31 cellular contexts compared by ENCODE assay signal in the genomic region with DNA sequence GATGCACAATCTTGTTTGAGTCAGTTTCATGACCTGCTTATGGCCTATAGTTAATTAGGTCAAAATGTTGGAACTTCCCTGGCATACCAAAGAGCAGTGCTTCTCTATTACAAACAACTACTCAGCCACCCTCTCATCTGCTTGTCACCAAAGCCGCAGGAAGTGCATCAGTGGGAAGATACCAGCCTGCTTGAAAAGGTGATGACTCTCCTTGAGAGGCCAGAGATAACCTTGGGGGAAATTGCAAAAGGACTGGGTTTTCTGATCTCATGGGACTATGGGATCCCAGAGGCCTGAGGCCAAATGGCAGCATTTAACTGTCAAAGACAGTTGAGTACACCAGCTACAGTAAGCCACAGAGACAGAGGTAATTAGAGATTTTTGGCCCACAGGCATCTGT.
DNase-seq lines count a peak whose midpoint lies in the region; ATAC-seq and TF ChIP-seq lines count a peak whose summit lies in the region.
"Had no signal": no experiment of that assay in that cellular context is flagged by ENCODE, and none has a peak within 500 bp of the region (broad histone marks: within the 10 kb centered on the region; RNA-seq: fewer than 3 reads in every experiment).

No MANE protein-coding gene starts in this region.

- TF ChIP-seq POLR2A in stomach (IDR thresholded peaks at IDR 0.05), result no peak

- no peaks in the 10 kb centered on the region for H3K9me3 Mint-ChIP-seq in activated CD8-positive, alpha-beta T cell treated with anti-CD3 and anti-CD28 coated beads for 36 hours
- no peaks in the 10 kb centered on the region for H3K9me3 Mint-ChIP-seq in activated CD8-positive, alpha-beta T cell treated with anti-CD3 and anti-CD28 coated beads, Interleukin-2, amount 10 ng/mL, durations not matched to agents 7 days and 5 days (ENCODE audit: insufficient read depth)
- H3K9me3 Mint-ChIP-seq in HFFc6, result no peaks in the 10 kb centered on the region
- H3K9me3 Mint-ChIP-seq: activated naive CD4-positive, alpha-beta T cell treated with anti-CD3 and anti-CD28 coated beads, Interleukin-2, amount 50 U/mL, for 24 hours; activated T-helper 1 cell treated with anti-CD3 and anti-CD28 coated beads, Interleukin-12 subunit alpha, Interleukin-12 subunit beta, Interleukin-2, Interleukin-4 antibody, amounts not matched to agents 30 ng/mL and 10 ng/mL and 1 ng/mL, durations not matched to agents 14 hours and 24 hours and 36 hours; CD8-positive, alpha-beta T cell; memory B cell; stimulated activated naive CD8-positive, alpha-beta T cell treated with anti-CD3 and anti-CD28 coated beads, Interleukin-15, Interleukin-2, amounts not matched to agents 100 ng/mL and 50 ng/mL, for 24 hours had no signal

- intact Hi-C loops in activated CD8-positive, alpha-beta T cell treated with anti-CD3 and anti-CD28 coated beads for 36 hours (cut with micrococcal nuclease), result no loop called here
- intact Hi-C loops in stomach (cut with DNase I; ENCODE audit: low total_unique reads), result no loop called here

- H3K4me3 ChIP-seq in stomach, result no peak overlapping the region
- H3K4me3 ChIP-seq: breast epithelium, colonic mucosa, PC-9, tibial artery had no signal

- 70 to 92% (median 90%) methylated on average over 1 of the region's 1 CpG for WGBS in stomach, 5 donors

- POLR2A ChIA-PET in activated CD8-positive, alpha-beta T cell treated with anti-CD3 and anti-CD28 coated beads for 36 hours (lab: Charles Lee), result no interaction called here
- POLR2A ChIA-PET in activated CD8-positive, alpha-beta T cell treated with anti-CD3 and anti-CD28 coated beads, Interleukin-2, amount 10 ng/mL, durations not matched to agents 7 days and 5 days (lab: Charles Lee), result no interaction called here

- H3K27ac ChIP-seq in stomach, result no peak overlapping the region
- H3K27ac ChIP-seq: 22Rv1, breast epithelium, colonic mucosa, PC-9, tibial artery had no signal

- no peak for TF ChIP-seq CTCF in activated CD8-positive, alpha-beta T cell treated with anti-CD3 and anti-CD28 coated beads for 36 hours (IDR thresholded peaks at IDR 0.05)
- TF ChIP-seq CTCF in HFFc6 (IDR thresholded peaks at IDR 0.05) (no peak), stomach (IDR thresholded peaks at IDR 0.05) (no peak)

- H3K9me3 ChIP-seq in T-helper 17 cell (ENCODE audit: control insufficient read depth, low read length, poor library complexity, severe bottlenecking) (no peaks in the 10 kb centered on the region), stomach (no peaks in the 10 kb centered on the region)
- H3K9me3 ChIP-seq: breast epithelium, colonic mucosa, tibial artery had no signal

- CTCF ChIA-PET in activated CD8-positive, alpha-beta T cell treated with anti-CD3 and anti-CD28 coated beads for 36 hours (lab: Charles Lee), result no interaction called here
- CTCF ChIA-PET in activated CD8-positive, alpha-beta T cell treated with anti-CD3 and anti-CD28 coated beads, Interleukin-2, amount 10 ng/mL, durations not matched to agents 7 days and 5 days (lab: Charles Lee), result interaction anchor here (0.9 kb wide), 1 partner anchor 35 kb away, joined by 3 read pairs; no protein-coding TSS in a partner anchor

- H3K27me3 ChIP-seq in stomach, result no peaks in the 10 kb centered on the region
- H3K27me3 ChIP-seq: breast epithelium, colonic mucosa, tibial artery had no signal

- no peak for DNase-seq in activated CD8-positive, alpha-beta T cell treated with anti-CD3 and anti-CD28 coated beads for 36 hours
- DNase-seq in activated CD8-positive, alpha-beta T cell treated with anti-CD3 and anti-CD28 coated beads, Interleukin-2, amount 10 ng/mL, durations not matched to agents 7 days and 5 days, result no peak
- DNase-seq in HFFc6 (peak; percentile 1), T-helper 17 cell (no peak), islet precursor cell (peak; percentile 73), stomach (no peak), DMS53 treated with DMSO at 0.1 percent for 48 hours (lab: John Stamatoyannopoulos, UW; ENCODE audit: unreplicated experiment) (no peak)
- DNase-seq in activated naive CD4-positive, alpha-beta T cell treated with Interleukin-2 at 50 U/mL for 16 hours, result no peak
- DNase-seq: activated CD4-positive, alpha-beta T cell treated with anti-CD3 and anti-CD28 coated beads, Interleukin-2, amount 50 U/mL, for 4 hours; activated CD4-positive, CD25-positive, alpha-beta regulatory T cell; activated CD8-positive, alpha-beta memory T cell treated with anti-CD3 and anti-CD28 coated beads, Interleukin-2, amount 50 U/mL, for 4 hours; CD8-positive, alpha-beta T cell; colonic mucosa; effector CD8-positive, alpha-beta T cell; GF-D8; HCEC 1CT; KG1; left colon; NCI-H146; NCI-H524; PC-9; stimulated activated CD4-positive, alpha-beta T cell treated with anti-CD3 and anti-CD28 coated beads, Interleukin-15, amount 100 ng/mL, for 24 hours; SW 1271; tibial artery had no signal

- no peak overlapping the region for H3K27ac Mint-ChIP-seq in activated CD8-positive, alpha-beta T cell treated with anti-CD3 and anti-CD28 coated beads for 36 hours
- H3K27ac Mint-ChIP-seq in activated CD8-positive, alpha-beta T cell treated with anti-CD3 and anti-CD28 coated beads, Interleukin-2, amount 10 ng/mL, durations not matched to agents 7 days and 5 days, result no peak overlapping the region
- H3K27ac Mint-ChIP-seq in HFFc6, result no peak overlapping the region
- H3K27ac Mint-ChIP-seq in T-helper 17 cell, result no peak overlapping the region
- H3K27ac Mint-ChIP-seq: activated naive CD4-positive, alpha-beta T cell treated with anti-CD3 and anti-CD28 coated beads, Interleukin-2, amount 50 U/mL, for 24 hours; activated T-helper 1 cell treated with anti-CD3 and anti-CD28 coated beads, Interleukin-12 subunit alpha, Interleukin-12 subunit beta, Interleukin-2, Interleukin-4 antibody, amounts not matched to agents 30 ng/mL and 10 ng/mL and 1 ng/mL, durations not matched to agents 14 hours and 24 hours and 36 hours; CD8-positive, alpha-beta T cell; memory B cell; progenitor cell of endocrine pancreas; stimulated activated naive CD8-positive, alpha-beta T cell treated with anti-CD3 and anti-CD28 coated beads, Interleukin-15, Interleukin-2, amounts not matched to agents 100 ng/mL and 50 ng/mL, for 24 hours had no signal

- no peaks in the 10 kb centered on the region for H3K4me1 Mint-ChIP-seq in activated CD8-positive, alpha-beta T cell treated with anti-CD3 and anti-CD28 coated beads for 36 hours (ENCODE audit: low read depth)
- H3K4me1 Mint-ChIP-seq in activated CD8-positive, alpha-beta T cell treated with anti-CD3 and anti-CD28 coated beads, Interleukin-2, amount 10 ng/mL, durations not matched to agents 7 days and 5 days (ENCODE audit: low read depth), result no peaks in the 10 kb centered on the region
- peaks cover 10% of the 10 kb centered on the region for H3K4me1 Mint-ChIP-seq in HFFc6 (ENCODE audit: low read depth)
- no peaks in the 10 kb centered on the region for H3K4me1 Mint-ChIP-seq in T-helper 17 cell
- H3K4me1 Mint-ChIP-seq: activated naive CD4-positive, alpha-beta T cell treated with anti-CD3 and anti-CD28 coated beads, Interleukin-2, amount 50 U/mL, for 24 hours; memory B cell had no signal

- no peak overlapping the region for H3K4me3 Mint-ChIP-seq in activated CD8-positive, alpha-beta T cell treated with anti-CD3 and anti-CD28 coated beads for 36 hours
- H3K4me3 Mint-ChIP-seq in activated CD8-positive, alpha-beta T cell treated with anti-CD3 and anti-CD28 coated beads, Interleukin-2, amount 10 ng/mL, durations not matched to agents 7 days and 5 days, result no peak overlapping the region
- H3K4me3 Mint-ChIP-seq in HFFc6 (no peak overlapping the region), T-helper 17 cell (no peak overlapping the region)
- H3K4me3 Mint-ChIP-seq: activated naive CD4-positive, alpha-beta T cell treated with anti-CD3 and anti-CD28 coated beads, Interleukin-2, amount 50 U/mL, for 24 hours; activated T-helper 1 cell treated with anti-CD3 and anti-CD28 coated beads, Interleukin-12 subunit alpha, Interleukin-12 subunit beta, Interleukin-2, Interleukin-4 antibody, amounts not matched to agents 30 ng/mL and 10 ng/mL and 1 ng/mL, durations not matched to agents 14 hours and 24 hours and 36 hours; CD8-positive, alpha-beta T cell; memory B cell; stimulated activated naive CD8-positive, alpha-beta T cell treated with anti-CD3 and anti-CD28 coated beads, Interleukin-15, Interleukin-2, amounts not matched to agents 100 ng/mL and 50 ng/mL, for 24 hours had no signal

- H3K36me3 Mint-ChIP-seq in activated CD8-positive, alpha-beta T cell treated with anti-CD3 and anti-CD28 coated beads for 36 hours (ENCODE audit: low read depth), result no peaks in the 10 kb centered on the region
- no peaks in the 10 kb centered on the region for H3K36me3 Mint-ChIP-seq in activated CD8-positive, alpha-beta T cell treated with anti-CD3 and anti-CD28 coated beads, Interleukin-2, amount 10 ng/mL, durations not matched to agents 7 days and 5 days (ENCODE audit: low read depth)
- H3K36me3 Mint-ChIP-seq in HFFc6 (ENCODE audit: low read depth), result no peaks in the 10 kb centered on the region
- no peaks in the 10 kb centered on the region for H3K36me3 Mint-ChIP-seq in T-helper 17 cell (ENCODE audit: low read depth)
- H3K36me3 Mint-ChIP-seq: activated naive CD4-positive, alpha-beta T cell treated with anti-CD3 and anti-CD28 coated beads, Interleukin-2, amount 50 U/mL, for 24 hours; CD8-positive, alpha-beta T cell had no signal

- no peak for TF ChIP-seq EP300 in stomach (IDR thresholded peaks at IDR 0.05)

- no peaks in the 10 kb centered on the region for H3K36me3 ChIP-seq in stomach
- H3K36me3 ChIP-seq: breast epithelium, colonic mucosa, tibial artery had no signal

- peaks cover 0 to 5% (median 2%) of the 10 kb centered on the region in 4 donors for H3K4me1 ChIP-seq in stomach
- H3K4me1 ChIP-seq: breast epithelium, colonic mucosa, tibial artery had no signal

- no peaks in the 10 kb centered on the region for H3K27me3 Mint-ChIP-seq in activated CD8-positive, alpha-beta T cell treated with anti-CD3 and anti-CD28 coated beads for 36 hours
- no peaks in the 10 kb centered on the region for H3K27me3 Mint-ChIP-seq in activated CD8-positive, alpha-beta T cell treated with anti-CD3 and anti-CD28 coated beads, Interleukin-2, amount 10 ng/mL, durations not matched to agents 7 days and 5 days (ENCODE audit: low read depth)
- no peaks in the 10 kb centered on the region for H3K27me3 Mint-ChIP-seq in HFFc6 (ENCODE audit: insufficient read depth)
- H3K27me3 Mint-ChIP-seq in T-helper 17 cell, result no peaks in the 10 kb centered on the region
- H3K27me3 Mint-ChIP-seq: activated naive CD4-positive, alpha-beta T cell treated with anti-CD3 and anti-CD28 coated beads, Interleukin-2, amount 50 U/mL, for 24 hours; progenitor cell of endocrine pancreas; stimulated activated naive CD8-positive, alpha-beta T cell treated with anti-CD3 and anti-CD28 coated beads, Interleukin-15, Interleukin-2, amounts not matched to agents 100 ng/mL and 50 ng/mL, for 24 hours had no signal

- peak; percentile 27 for ATAC-seq in activated CD8-positive, alpha-beta T cell treated with anti-CD3 and anti-CD28 coated beads for 36 hours
- no peak for ATAC-seq in activated CD8-positive, alpha-beta T cell treated with anti-CD3 and anti-CD28 coated beads, Interleukin-2, amount 10 ng/mL, durations not matched to agents 7 days and 5 days
- peak; percentile 30 for ATAC-seq in T-helper 17 cell
- ATAC-seq: CD8-positive, alpha-beta T cell; left colon had no signal

Comparison
In these comparisons a context has a peak if more than half of its experiments do, and no peak if none do; other contexts are left out.
1. DNase-seq: peak in HFFc6 (single experiment) and islet precursor cell (single experiment); none in activated CD8-positive, alpha-beta T cell treated with anti-CD3 and anti-CD28 coated beads for 36 hours (single experiment), activated CD8-positive, alpha-beta T cell treated with anti-CD3 and anti-CD28 coated beads, Interleukin-2, amount 10 ng/mL, durations not matched to agents 7 days and 5 days (single experiment), T-helper 17 cell (0 of 3), activated naive CD4-positive, alpha-beta T cell treated with Interleukin-2 at 50 U/mL for 16 hours (single experiment), stomach (single experiment) and DMS53 treated with DMSO at 0.1 percent for 48 hours (single experiment).